In the genomic region with DNA sequence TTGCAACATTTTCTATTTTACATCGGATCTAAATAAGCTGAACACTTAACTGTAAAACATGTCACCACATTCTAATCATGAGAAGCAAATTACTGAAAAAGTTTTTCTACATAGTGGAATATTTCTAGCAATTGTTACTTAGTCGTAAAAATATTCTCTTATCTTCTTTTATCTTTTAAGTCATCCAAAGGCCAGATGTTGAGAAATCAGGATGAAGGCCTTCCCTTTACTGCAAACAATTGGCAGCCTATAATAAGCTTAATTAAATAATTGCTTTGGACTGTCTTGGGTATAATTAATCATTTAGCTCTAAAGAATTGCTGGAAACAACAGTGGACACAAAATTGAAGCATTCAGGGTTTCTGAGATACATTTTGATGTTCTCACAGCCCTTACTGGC, we compare ENCODE assay signal across 25 cellular contexts.
"Had no signal": no experiment of that assay in that cellular context is flagged by ENCODE, and none has a peak within 500 bp of the region (broad histone marks: within the 10 kb centered on the region; RNA-seq: fewer than 3 reads in every experiment).

No MANE protein-coding gene starts in this region.

- H3K9me3 Mint-ChIP-seq: activated T-helper 17 cell treated with anti-CD3 and anti-CD28 coated beads, Interleukin-2, amount 50 U/mL, for 72 hours; dendritic cell treated with granulocyte-macrophage colony-stimulating factor and Interleukin-4, amounts not matched to agents 40 ng/mL and 50 ng/mL, for 4 days; T-helper 2 cell treated with Interferon-gamma antibody and Interleukin-4, amounts not matched to agents 5 μg/mL and 100 μg/mL, for 36 hours had no signal

- H3K4me3 ChIP-seq: ascending aorta, esophagus squamous epithelium, prostate gland, right atrium auricular region, tibial artery, uterus had no signal

- H3K27me3 Mint-ChIP-seq: activated CD4-positive, alpha-beta memory T cell treated with anti-CD3 and anti-CD28 coated beads, Interleukin-2, amount 10 ng/mL, durations not matched to agents 7 days and 5 days; activated CD4-positive, alpha-beta T cell treated with anti-CD3 and anti-CD28 coated beads for 36 hours; activated CD8-positive, alpha-beta memory T cell treated with anti-CD3 and anti-CD28 coated beads, Interleukin-2, amount 10 ng/mL, durations not matched to agents 7 days and 5 days; activated naive CD8-positive, alpha-beta T cell treated with anti-CD3 and anti-CD28 coated beads, Interleukin-2, amount 10 ng/mL, durations not matched to agents 7 days and 5 days; activated T-helper 17 cell treated with anti-CD3 and anti-CD28 coated beads, Interleukin-2, amount 50 U/mL, for 72 hours; dendritic cell treated with granulocyte-macrophage colony-stimulating factor and Interleukin-4, amounts not matched to agents 40 ng/mL and 50 ng/mL, for 4 days had no signal

- H3K27ac Mint-ChIP-seq: activated CD4-positive, alpha-beta memory T cell treated with anti-CD3 and anti-CD28 coated beads, Interleukin-2, amount 10 ng/mL, durations not matched to agents 7 days and 5 days; activated CD4-positive, alpha-beta T cell treated with anti-CD3 and anti-CD28 coated beads for 36 hours; activated CD8-positive, alpha-beta memory T cell treated with anti-CD3 and anti-CD28 coated beads, Interleukin-2, amount 10 ng/mL, durations not matched to agents 7 days and 5 days; activated naive CD8-positive, alpha-beta T cell treated with anti-CD3 and anti-CD28 coated beads, Interleukin-2, amount 10 ng/mL, durations not matched to agents 7 days and 5 days; activated T-helper 17 cell treated with anti-CD3 and anti-CD28 coated beads, Interleukin-2, amount 50 U/mL, for 72 hours; T-helper 2 cell treated with Interferon-gamma antibody and Interleukin-4, amounts not matched to agents 5 μg/mL and 100 μg/mL, for 36 hours had no signal

- DNase-seq: activated CD4-positive, alpha-beta memory T cell treated with anti-CD3 and anti-CD28 coated beads, Interleukin-2, amount 10 ng/mL, durations not matched to agents 7 days and 5 days; activated CD4-positive, alpha-beta T cell treated with anti-CD3 and anti-CD28 coated beads for 36 hours; activated CD8-positive, alpha-beta memory T cell treated with anti-CD3 and anti-CD28 coated beads, Interleukin-2, amount 10 ng/mL, durations not matched to agents 7 days and 5 days; activated naive CD4-positive, alpha-beta T cell; activated naive CD8-positive, alpha-beta T cell treated with anti-CD3 and anti-CD28 coated beads, Interleukin-2, amount 10 ng/mL, durations not matched to agents 7 days and 5 days; activated T-cell treated with anti-CD3 and anti-CD28 coated beads, Interleukin-2, amount 50 U/mL, for 1 hour; effector memory CD4-positive, alpha-beta T cell; esophagus squamous epithelium; foreskin keratinocyte; glutamatergic neuron; hippocampal formation; islet precursor cell; stimulated activated CD4-positive, alpha-beta T cell treated with anti-CD3 and anti-CD28 coated beads, Interleukin-2, amount 100 ng/mL, for 24 hours; stimulated activated naive CD8-positive, alpha-beta T cell treated with anti-CD3 and anti-CD28 coated beads, Interleukin-15, Interleukin-2, amounts not matched to agents 100 U/mL and 50 U/mL, for 24 hours; substantia nigra; tibial artery; uterus had no signal

- ATAC-seq: activated CD4-positive, alpha-beta T cell treated with anti-CD3 and anti-CD28 coated beads for 36 hours; activated CD8-positive, alpha-beta memory T cell treated with anti-CD3 and anti-CD28 coated beads, Interleukin-2, amount 10 ng/mL, durations not matched to agents 7 days and 5 days; activated T-helper 17 cell treated with anti-CD3 and anti-CD28 coated beads, Interleukin-2, amount 50 U/mL, for 72 hours; foreskin keratinocyte; left lobe of liver; stimulated activated naive CD8-positive, alpha-beta T cell treated with anti-CD3 and anti-CD28 coated beads, Interleukin-15, Interleukin-2, amounts not matched to agents 100 U/mL and 50 U/mL, for 24 hours had no signal

- H3K4me3 Mint-ChIP-seq: activated CD4-positive, alpha-beta memory T cell treated with anti-CD3 and anti-CD28 coated beads, Interleukin-2, amount 10 ng/mL, durations not matched to agents 7 days and 5 days; activated CD4-positive, alpha-beta T cell treated with anti-CD3 and anti-CD28 coated beads for 36 hours; activated CD8-positive, alpha-beta memory T cell treated with anti-CD3 and anti-CD28 coated beads, Interleukin-2, amount 10 ng/mL, durations not matched to agents 7 days and 5 days; activated naive CD8-positive, alpha-beta T cell treated with anti-CD3 and anti-CD28 coated beads, Interleukin-2, amount 10 ng/mL, durations not matched to agents 7 days and 5 days; activated T-helper 17 cell treated with anti-CD3 and anti-CD28 coated beads, Interleukin-2, amount 50 U/mL, for 72 hours; dendritic cell treated with granulocyte-macrophage colony-stimulating factor and Interleukin-4, amounts not matched to agents 40 ng/mL and 50 ng/mL, for 4 days; neural crest cell; T-helper 2 cell treated with Interferon-gamma antibody and Interleukin-4, amounts not matched to agents 5 μg/mL and 100 μg/mL, for 36 hours had no signal

- H3K36me3 Mint-ChIP-seq: activated naive CD8-positive, alpha-beta T cell treated with anti-CD3 and anti-CD28 coated beads, Interleukin-2, amount 10 ng/mL, durations not matched to agents 7 days and 5 days had no signal

- H3K4me1 Mint-ChIP-seq: activated CD4-positive, alpha-beta memory T cell treated with anti-CD3 and anti-CD28 coated beads, Interleukin-2, amount 10 ng/mL, durations not matched to agents 7 days and 5 days; activated CD4-positive, alpha-beta T cell treated with anti-CD3 and anti-CD28 coated beads for 36 hours; activated CD8-positive, alpha-beta memory T cell treated with anti-CD3 and anti-CD28 coated beads, Interleukin-2, amount 10 ng/mL, durations not matched to agents 7 days and 5 days; activated naive CD8-positive, alpha-beta T cell treated with anti-CD3 and anti-CD28 coated beads, Interleukin-2, amount 10 ng/mL, durations not matched to agents 7 days and 5 days; activated T-helper 17 cell treated with anti-CD3 and anti-CD28 coated beads, Interleukin-2, amount 50 U/mL, for 72 hours had no signal
